Comparison of ENCODE assay signal across 2 cellular contexts in the genomic region with DNA sequence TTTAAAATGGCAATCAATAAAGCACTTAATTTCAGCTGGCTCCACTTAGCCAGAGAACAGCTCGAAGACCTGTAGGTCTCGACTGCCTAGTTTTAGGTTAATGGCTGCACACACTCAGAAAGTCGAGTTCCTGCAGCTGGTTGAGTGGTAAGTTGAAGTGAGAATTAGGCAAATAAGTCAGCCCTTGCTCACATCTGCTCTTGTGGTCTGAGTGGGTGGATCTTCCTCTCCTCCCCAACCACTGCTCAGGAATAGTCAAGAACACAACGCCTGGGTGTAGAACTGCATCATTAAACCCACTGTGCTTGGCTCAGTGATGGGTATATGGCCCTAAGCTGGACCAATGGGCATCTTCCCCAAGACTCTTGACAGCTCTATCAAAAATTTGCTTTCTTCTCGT.
TF ChIP-seq lines count a peak whose summit lies in the region.

No MANE protein-coding gene starts in this region.

TF ChIP-seq in K562, 482 proteins besides CTCF, POLR2A, EP300 and RAD21:
- TF ChIP-seq, protein P1, sequence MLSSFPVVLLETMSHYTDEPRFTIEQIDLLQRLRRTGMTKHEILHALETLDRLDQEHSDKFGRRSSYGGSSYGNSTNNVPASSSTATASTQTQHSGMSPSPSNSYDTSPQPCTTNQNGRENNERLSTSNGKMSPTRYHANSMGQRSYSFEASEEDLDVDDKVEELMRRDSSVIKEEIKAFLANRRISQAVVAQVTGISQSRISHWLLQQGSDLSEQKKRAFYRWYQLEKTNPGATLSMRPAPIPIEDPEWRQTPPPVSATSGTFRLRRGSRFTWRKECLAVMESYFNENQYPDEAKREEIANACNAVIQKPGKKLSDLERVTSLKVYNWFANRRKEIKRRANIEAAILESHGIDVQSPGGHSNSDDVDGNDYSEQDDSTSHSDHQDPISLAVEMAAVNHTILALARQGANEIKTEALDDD (IDR thresholded peaks at IDR 0.05) = peak; percentile 28; the same call in 1 of the 2 replicates
- TF ChIP-seq STAT5B (CRISPR knock-in tag; IDR thresholded peaks at IDR 0.05) = no peak

TF ChIP-seq in SK-N-SH, 30 proteins besides CTCF, POLR2A, EP300 and RAD21:
- TF ChIP-seq, protein P2, sequence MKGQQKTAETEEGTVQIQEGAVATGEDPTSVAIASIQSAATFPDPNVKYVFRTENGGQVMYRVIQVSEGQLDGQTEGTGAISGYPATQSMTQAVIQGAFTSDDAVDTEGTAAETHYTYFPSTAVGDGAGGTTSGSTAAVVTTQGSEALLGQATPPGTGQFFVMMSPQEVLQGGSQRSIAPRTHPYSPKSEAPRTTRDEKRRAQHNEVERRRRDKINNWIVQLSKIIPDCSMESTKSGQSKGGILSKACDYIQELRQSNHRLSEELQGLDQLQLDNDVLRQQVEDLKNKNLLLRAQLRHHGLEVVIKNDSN (IDR thresholded peaks at IDR 0.05; ENCODE audit: borderline replicate concordance, low read depth) = no peak
- TF ChIP-seq MXI1 (IDR thresholded peaks at IDR 0.05; ENCODE audit: low read depth, low read length) (no peak), RXRA (IDR thresholded peaks at IDR 0.05; ENCODE audit: borderline replicate concordance, low read depth) (no peak), FOSL2 (IDR thresholded peaks at IDR 0.05; ENCODE audit: borderline replicate concordance, low read depth) (no peak), TCF12 (IDR thresholded peaks at IDR 0.05) (no peak), NFIC (IDR thresholded peaks at IDR 0.05; ENCODE audit: borderline replicate concordance) (no peak), SIN3A (IDR thresholded peaks at IDR 0.05; ENCODE audit: borderline replicate concordance, low read depth, low read length) (no peak), MEF2A (IDR thresholded peaks at IDR 0.05; ENCODE audit: borderline replicate concordance, low read depth) (no peak), FOXJ3 (CRISPR knock-in tag; IDR thresholded peaks at IDR 0.05) (no peak), YY1 (IDR thresholded peaks at IDR 0.05; ENCODE audit: low read depth) (no peak), SMC3 (IDR thresholded peaks at IDR 0.05; ENCODE audit: low read depth, low read length) (no peak), GABPA (IDR thresholded peaks at IDR 0.05; ENCODE audit: low read depth) (no peak), TAF1 (IDR thresholded peaks at IDR 0.05; ENCODE audit: borderline replicate concordance, low read depth, low read length) (no peak)
- TF ChIP-seq, protein P3, sequence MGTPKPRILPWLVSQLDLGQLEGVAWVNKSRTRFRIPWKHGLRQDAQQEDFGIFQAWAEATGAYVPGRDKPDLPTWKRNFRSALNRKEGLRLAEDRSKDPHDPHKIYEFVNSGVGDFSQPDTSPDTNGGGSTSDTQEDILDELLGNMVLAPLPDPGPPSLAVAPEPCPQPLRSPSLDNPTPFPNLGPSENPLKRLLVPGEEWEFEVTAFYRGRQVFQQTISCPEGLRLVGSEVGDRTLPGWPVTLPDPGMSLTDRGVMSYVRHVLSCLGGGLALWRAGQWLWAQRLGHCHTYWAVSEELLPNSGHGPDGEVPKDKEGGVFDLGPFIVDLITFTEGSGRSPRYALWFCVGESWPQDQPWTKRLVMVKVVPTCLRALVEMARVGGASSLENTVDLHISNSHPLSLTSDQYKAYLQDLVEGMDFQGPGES (IDR thresholded peaks at IDR 0.05; ENCODE audit: low read depth, low read length) = no peak
- TF ChIP-seq, protein P4, sequence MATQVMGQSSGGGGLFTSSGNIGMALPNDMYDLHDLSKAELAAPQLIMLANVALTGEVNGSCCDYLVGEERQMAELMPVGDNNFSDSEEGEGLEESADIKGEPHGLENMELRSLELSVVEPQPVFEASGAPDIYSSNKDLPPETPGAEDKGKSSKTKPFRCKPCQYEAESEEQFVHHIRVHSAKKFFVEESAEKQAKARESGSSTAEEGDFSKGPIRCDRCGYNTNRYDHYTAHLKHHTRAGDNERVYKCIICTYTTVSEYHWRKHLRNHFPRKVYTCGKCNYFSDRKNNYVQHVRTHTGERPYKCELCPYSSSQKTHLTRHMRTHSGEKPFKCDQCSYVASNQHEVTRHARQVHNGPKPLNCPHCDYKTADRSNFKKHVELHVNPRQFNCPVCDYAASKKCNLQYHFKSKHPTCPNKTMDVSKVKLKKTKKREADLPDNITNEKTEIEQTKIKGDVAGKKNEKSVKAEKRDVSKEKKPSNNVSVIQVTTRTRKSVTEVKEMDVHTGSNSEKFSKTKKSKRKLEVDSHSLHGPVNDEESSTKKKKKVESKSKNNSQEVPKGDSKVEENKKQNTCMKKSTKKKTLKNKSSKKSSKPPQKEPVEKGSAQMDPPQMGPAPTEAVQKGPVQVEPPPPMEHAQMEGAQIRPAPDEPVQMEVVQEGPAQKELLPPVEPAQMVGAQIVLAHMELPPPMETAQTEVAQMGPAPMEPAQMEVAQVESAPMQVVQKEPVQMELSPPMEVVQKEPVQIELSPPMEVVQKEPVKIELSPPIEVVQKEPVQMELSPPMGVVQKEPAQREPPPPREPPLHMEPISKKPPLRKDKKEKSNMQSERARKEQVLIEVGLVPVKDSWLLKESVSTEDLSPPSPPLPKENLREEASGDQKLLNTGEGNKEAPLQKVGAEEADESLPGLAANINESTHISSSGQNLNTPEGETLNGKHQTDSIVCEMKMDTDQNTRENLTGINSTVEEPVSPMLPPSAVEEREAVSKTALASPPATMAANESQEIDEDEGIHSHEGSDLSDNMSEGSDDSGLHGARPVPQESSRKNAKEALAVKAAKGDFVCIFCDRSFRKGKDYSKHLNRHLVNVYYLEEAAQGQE (IDR thresholded peaks at IDR 0.05; ENCODE audit: low read depth, low read length) = no peak
